In genomic region chr1:183590225-183591191, GRCh38 we compare ENCODE assay signal across 8 cellular contexts. TPM values are rescaled to one million over a fixed set of nuclear protein-coding genes. Genes with fewer than 3 reads are reported as not detected.
DNase-seq lines count a peak whose midpoint lies in the region; ATAC-seq, FAIRE-seq and TF ChIP-seq lines count a peak whose summit lies in the region.

Gene NCF2 (minus strand): TSS chr1:183590459. CDS start chr1:183590329, 130 bp downstream.

- no peaks in the 10 kb centered on the region for H3K9me3 Mint-ChIP-seq in neural progenitor cell

- intact Hi-C loops in mammary epithelial cell (cut with micrococcal nuclease), result no loop called here

- TF ChIP-seq CTCF in mammary epithelial cell (conservative IDR thresholded peaks at IDR 0.05 in 1 of 2, IDR thresholded peaks at IDR 0.05 in 1 of 2; ENCODE audit: extremely low read depth in 1 of 2, insufficient read depth in 1 of 2, low read depth in 1 of 2, low read length in 2 of 2) (no peak), neural progenitor cell (IDR thresholded peaks at IDR 0.05) (no peak)

- in situ Hi-C loops in mammary epithelial cell (cut with MboI; ENCODE audit: low sequenced_read_pairs in 2 of 2), result no loop called here

- ATAC-seq in GM18867 (IDR thresholded peaks at IDR 0.05; ENCODE audit: unreplicated experiment), result peak; percentile 81
- ATAC-seq in HG02588 (IDR thresholded peaks at IDR 0.05; ENCODE audit: unreplicated experiment), result peak; percentile 86

- H3K36me3 Mint-ChIP-seq in neural progenitor cell, result no peaks in the 10 kb centered on the region

- H3K79me2 ChIP-seq in mammary epithelial cell (ENCODE audit: insufficient read depth, low read length) (no peaks in the 10 kb centered on the region), neural progenitor cell (ENCODE audit: low read depth) (no peaks in the 10 kb centered on the region)

- no peak for FAIRE-seq in HTR-8/SVneo (lab: Jason Lieb, UNC)

- no peak within 1 kb of the TSS for H3K4me3 Mint-ChIP-seq in neural progenitor cell

- H3K4me2 ChIP-seq in mammary epithelial cell (ENCODE audit: insufficient read depth, low read depth, low read length), result peak within 1 kb of the TSS; percentile 37
- H3K4me2 ChIP-seq in neural progenitor cell, result no peak within 1 kb of the TSS

- H3K27ac ChIP-seq in mammary epithelial cell (ENCODE audit: insufficient read depth, low read depth, low read length) (no peak within 1 kb of the TSS), neural progenitor cell (no peak within 1 kb of the TSS)

- H3K9ac ChIP-seq in mammary epithelial cell (ENCODE audit: insufficient read depth, low read length) (no peak within 1 kb of the TSS), neural progenitor cell (no peak within 1 kb of the TSS)

- DNase-seq in NAMALWA (ENCODE audit: low spot score) (peak; percentile 81), mammary epithelial cell (peak; percentile 68), neural progenitor cell (ENCODE audit: low spot score) (no peak), HTR-8/SVneo (ENCODE audit: insufficient read length, low spot score) (no peak), NCI-H82 (lab: John Stamatoyannopoulos, UW) (no peak), NCI-H2081 (lab: John Stamatoyannopoulos, UW) (no peak)

- no peaks in the 10 kb centered on the region for H3K27me3 ChIP-seq in mammary epithelial cell (ENCODE audit: insufficient read depth, low read length)
- H3K27me3 ChIP-seq in neural progenitor cell, result no peaks in the 10 kb centered on the region

- peak within 1 kb of the TSS; percentile 83 for H2AFZ ChIP-seq in mammary epithelial cell (ENCODE audit: low read depth, low read length)
- H2AFZ ChIP-seq in neural progenitor cell (replicated peaks), result peak within 1 kb of the TSS; percentile 34

- peaks cover 18% of the 10 kb centered on the region for H3K4me1 Mint-ChIP-seq in neural progenitor cell

- H3K9me3 ChIP-seq in mammary epithelial cell (replicated peaks; ENCODE audit: insufficient read depth, low read length) (no peaks in the 10 kb centered on the region), neural progenitor cell (ENCODE audit: low read depth) (no peaks in the 10 kb centered on the region)

- peaks cover 9% of the 10 kb centered on the region for H3K4me1 ChIP-seq in mammary epithelial cell (ENCODE audit: insufficient read depth, low read length)
- H3K4me1 ChIP-seq in neural progenitor cell, result no peaks in the 10 kb centered on the region

- peaks cover 12% of the 10 kb centered on the region for H3K27me3 Mint-ChIP-seq in neural progenitor cell (ENCODE audit: insufficient read depth, low read depth)

- dilution Hi-C loops in mammary epithelial cell (cut with HindIII; ENCODE audit: low sequenced_read_pairs), result no loop called here

- H3K27ac Mint-ChIP-seq in neural progenitor cell, result peak within 1 kb of the TSS; percentile 52

- 83% methylated on average over 7 of the region's 7 CpGs for WGBS in mammary epithelial cell (ENCODE audit: low coverage, missing lambda C conversion rate)

- H3K36me3 ChIP-seq in mammary epithelial cell (ENCODE audit: insufficient read depth, low read length) (no peaks in the 10 kb centered on the region), neural progenitor cell (no peaks in the 10 kb centered on the region)

- H3K4me3 ChIP-seq in mammary epithelial cell (replicated peaks in 1 of 3; ENCODE audit: insufficient read depth in 1 of 3, low read depth in 2 of 3, low read length in 3 of 3), result no peak within 1 kb of the TSS
- no peak within 1 kb of the TSS for H3K4me3 ChIP-seq in neural progenitor cell

- H4K20me1 ChIP-seq in mammary epithelial cell (ENCODE audit: insufficient read depth, low read length) (no peaks in the 10 kb centered on the region), neural progenitor cell (ENCODE audit: low read depth) (no peaks in the 10 kb centered on the region)

- no peaks in the 10 kb centered on the region for H3F3A ChIP-seq in neural progenitor cell (ENCODE audit: low read depth)

- BruUV-seq in mammary epithelial cell (replicated peaks; lab: Mats Ljungman, UMichigan), result TSS peak; percentile 42

- CTCF ChIA-PET in mammary epithelial cell (lab: Charles Lee; ENCODE audit: low non-redundant PET), result no interaction called here

RNA-seq across cellular contexts. Expression of gene NCF2, which starts in this region (rescaled TPM):
- total RNA-seq in mammary epithelial cell (1 to 10 TPM in 1 of 2 donors, under 1 TPM in 1; under 0.01 to 8.5 TPM), neural progenitor cell (ENCODE audit: low replicate concordance) (not detected in 2 replicates)
- polyA plus RNA-seq in mammary epithelial cell, result 3.4 TPM
- not detected for polyA minus RNA-seq in mammary epithelial cell

Comparison
In these comparisons a context has a peak if more than half of its experiments do, and no peak if none do; other contexts are left out.
1. DNase-seq: peak in NAMALWA (single experiment) and mammary epithelial cell (single experiment); none in neural progenitor cell (single experiment), HTR-8/SVneo (single experiment), NCI-H82 (single experiment) and NCI-H2081 (0 of 2).